In the genomic region with DNA sequence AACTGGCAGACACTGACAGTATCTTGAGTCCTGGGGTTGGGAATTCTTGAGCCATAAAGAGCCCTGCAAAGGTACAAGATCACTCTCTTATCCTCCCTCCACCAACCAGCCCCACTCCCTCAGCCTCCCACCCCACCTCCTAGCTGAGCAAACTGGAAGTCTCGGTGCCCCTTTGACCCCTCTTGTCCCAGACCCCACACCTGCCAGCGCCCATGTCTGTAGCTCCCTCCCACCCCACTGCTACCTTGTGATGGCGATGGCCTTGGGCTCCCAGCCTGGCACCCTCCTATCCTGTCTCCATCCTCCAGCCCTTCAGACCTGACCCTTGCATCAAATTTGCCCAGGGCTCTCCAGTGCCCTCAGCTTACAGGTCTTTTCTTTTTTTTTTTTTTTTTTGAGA, we compare ENCODE assay signal across 1 cellular context.
TF ChIP-seq lines count a peak whose summit lies in the region.

No MANE protein-coding gene starts in this region.

TF ChIP-seq in WTC11, 78 proteins besides CTCF, POLR2A, EP300 and RAD21 (continued from another document):
- TF ChIP-seq EMX1 (CRISPR knock-in tag; IDR thresholded peaks at IDR 0.05) (no peak), ZNF425 (CRISPR knock-in tag; conservative IDR thresholded peaks at IDR 0.05) (no peak)
- TF ChIP-seq, protein P1, sequence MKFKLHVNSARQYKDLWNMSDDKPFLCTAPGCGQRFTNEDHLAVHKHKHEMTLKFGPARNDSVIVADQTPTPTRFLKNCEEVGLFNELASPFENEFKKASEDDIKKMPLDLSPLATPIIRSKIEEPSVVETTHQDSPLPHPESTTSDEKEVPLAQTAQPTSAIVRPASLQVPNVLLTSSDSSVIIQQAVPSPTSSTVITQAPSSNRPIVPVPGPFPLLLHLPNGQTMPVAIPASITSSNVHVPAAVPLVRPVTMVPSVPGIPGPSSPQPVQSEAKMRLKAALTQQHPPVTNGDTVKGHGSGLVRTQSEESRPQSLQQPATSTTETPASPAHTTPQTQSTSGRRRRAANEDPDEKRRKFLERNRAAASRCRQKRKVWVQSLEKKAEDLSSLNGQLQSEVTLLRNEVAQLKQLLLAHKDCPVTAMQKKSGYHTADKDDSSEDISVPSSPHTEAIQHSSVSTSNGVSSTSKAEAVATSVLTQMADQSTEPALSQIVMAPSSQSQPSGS (CRISPR knock-in tag; IDR thresholded peaks at IDR 0.05; ENCODE audit: borderline replicate concordance, low read depth) = no peak
